Comparison of ENCODE assay signal across 24 cellular contexts in the genomic region with DNA sequence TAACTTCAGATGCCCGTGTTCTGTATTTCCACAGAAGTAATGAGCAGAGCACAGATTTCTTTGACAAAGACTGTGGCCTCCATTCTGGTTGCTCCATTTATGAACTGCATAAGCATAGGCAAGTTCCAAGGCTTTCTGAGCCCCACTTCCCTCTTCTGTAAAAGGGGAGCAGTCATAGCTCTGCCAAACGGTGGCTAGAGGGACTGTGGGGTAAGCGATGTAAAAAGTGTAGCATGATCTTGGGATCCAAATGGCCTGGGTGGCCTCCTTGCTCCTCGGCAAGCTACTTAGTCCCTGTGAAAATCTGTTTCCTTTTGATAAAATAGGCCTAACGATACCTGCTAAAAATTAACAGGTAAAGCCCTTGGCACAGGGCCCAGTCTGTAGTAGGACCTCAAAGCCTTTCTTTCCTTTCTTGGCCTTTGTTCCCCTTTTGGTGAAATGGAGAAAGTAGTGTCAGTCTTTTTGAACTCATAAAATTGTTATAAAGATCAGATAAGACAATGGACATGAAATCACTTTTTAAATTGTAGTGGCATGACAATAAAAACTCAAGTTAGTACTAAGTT.
"Had no signal": no experiment of that assay in that cellular context is flagged by ENCODE, and none has a peak within 500 bp of the region (broad histone marks: within the 10 kb centered on the region; RNA-seq: fewer than 3 reads in every experiment).

No MANE protein-coding gene starts in this region.

- H3K27ac ChIP-seq: parathyroid adenoma, sigmoid colon, spleen, thyroid gland had no signal

- H3K4me3 Mint-ChIP-seq: activated naive CD4-positive, alpha-beta T cell treated with anti-CD3 and anti-CD28 coated beads, Interleukin-2, amount 10 ng/mL, durations not matched to agents 7 days and 5 days; activated naive CD8-positive, alpha-beta T cell treated with anti-CD3 and anti-CD28 coated beads, Interleukin-2, amount 50 U/mL, for 24 hours; brain; memory B cell; naive thymus-derived CD8-positive, alpha-beta T cell had no signal

- H3K27me3 ChIP-seq: sigmoid colon, spleen, thyroid gland had no signal

- H3K36me3 Mint-ChIP-seq: activated naive CD4-positive, alpha-beta T cell treated with anti-CD3 and anti-CD28 coated beads, Interleukin-2, amount 10 ng/mL, durations not matched to agents 7 days and 5 days; brain; memory B cell; naive thymus-derived CD8-positive, alpha-beta T cell had no signal

- H3K4me1 Mint-ChIP-seq: activated naive CD4-positive, alpha-beta T cell treated with anti-CD3 and anti-CD28 coated beads, Interleukin-2, amount 10 ng/mL, durations not matched to agents 7 days and 5 days; activated naive CD8-positive, alpha-beta T cell treated with anti-CD3 and anti-CD28 coated beads, Interleukin-2, amount 50 U/mL, for 24 hours; memory B cell had no signal

- DNase-seq: activated CD4-positive, alpha-beta T cell treated with anti-CD3 and anti-CD28 coated beads, Interleukin-2, amount 50 U/mL, for 1 hour; activated CD4-positive, CD25-positive, alpha-beta regulatory T cell treated with anti-CD3 and anti-CD28 coated beads, Interleukin-2, amount 50 U/mL, for 72 hours; activated CD8-positive, alpha-beta memory T cell treated with anti-CD3 and anti-CD28 coated beads for 24 hours; activated CD8-positive, alpha-beta memory T cell treated with anti-CD3 and anti-CD28 coated beads, Interleukin-2, amount 50 U/mL, for 48 hours; activated effector memory CD4-positive, alpha-beta T cell treated with Interleukin-2 at 50 U/mL for 16 hours; activated naive CD4-positive, alpha-beta T cell treated with anti-CD3 and anti-CD28 coated beads, Interleukin-2, amount 10 ng/mL, durations not matched to agents 7 days and 5 days; activated naive CD8-positive, alpha-beta T cell treated with anti-CD3 and anti-CD28 coated beads, Interleukin-2, amount 50 U/mL, for 24 hours; activated T-cell treated with anti-CD3 and anti-CD28 coated beads, Interleukin-2, amount 50 U/mL, for 48 hours; anterior cingulate cortex; caudate nucleus; foreskin melanocyte; head of caudate nucleus; left ventricle myocardium superior; naive thymus-derived CD8-positive, alpha-beta T cell; sigmoid colon; spleen; stimulated activated CD4-positive, alpha-beta T cell treated with anti-CD3 and anti-CD28 coated beads, Interleukin-4, amount 100 ng/mL, for 4 hours; stimulated activated naive CD4-positive, alpha-beta T cell; T-helper 1 cell; T1000; thyroid gland had no signal

- H3K9me3 ChIP-seq: sigmoid colon, thyroid gland had no signal

- H3K27me3 Mint-ChIP-seq: activated naive CD4-positive, alpha-beta T cell treated with anti-CD3 and anti-CD28 coated beads, Interleukin-2, amount 10 ng/mL, durations not matched to agents 7 days and 5 days; activated naive CD8-positive, alpha-beta T cell treated with anti-CD3 and anti-CD28 coated beads, Interleukin-2, amount 50 U/mL, for 24 hours; memory B cell had no signal

- ATAC-seq: activated naive CD8-positive, alpha-beta T cell treated with anti-CD3 and anti-CD28 coated beads, Interleukin-2, amount 50 U/mL, for 24 hours; left ventricle myocardium superior; naive thymus-derived CD8-positive, alpha-beta T cell had no signal

- H3K27ac Mint-ChIP-seq: activated naive CD4-positive, alpha-beta T cell treated with anti-CD3 and anti-CD28 coated beads, Interleukin-2, amount 10 ng/mL, durations not matched to agents 7 days and 5 days; activated naive CD8-positive, alpha-beta T cell treated with anti-CD3 and anti-CD28 coated beads, Interleukin-2, amount 50 U/mL, for 24 hours; memory B cell; naive thymus-derived CD8-positive, alpha-beta T cell had no signal

- H3K4me3 ChIP-seq: sigmoid colon, spleen, thyroid gland had no signal

- H3K36me3 ChIP-seq: sigmoid colon, spleen, thyroid gland had no signal

- H3K4me1 ChIP-seq: parathyroid adenoma, spleen, thyroid gland had no signal
